ENCODE assay signal across 15 cellular contexts in genomic region chr14:99589031-99589441, GRCh38. TPM values are rescaled to one million over a fixed set of nuclear protein-coding genes. Genes with fewer than 3 reads are reported as not detected.
DNase-seq lines count a peak whose midpoint lies in the region; ATAC-seq and TF ChIP-seq lines count a peak whose summit lies in the region.
"Had no signal": no experiment of that assay in that cellular context is flagged by ENCODE, and none has a peak within 500 bp of the region (broad histone marks: within the 10 kb centered on the region; RNA-seq: fewer than 3 reads in every experiment).

No MANE protein-coding gene starts in this region.

- ATAC-seq in GM18502 (IDR thresholded peaks at IDR 0.05; ENCODE audit: poor library complexity, unreplicated experiment), result no peak
- ATAC-seq in GM19397 (IDR thresholded peaks at IDR 0.05; ENCODE audit: unreplicated experiment), result no peak
- ATAC-seq: K562; pancreas; stimulated activated naive B cell treated with anti-CD40 and anti-IgM and Interleukin-4, amounts not matched to agents 10 μg/mL and 1 μg/mL and 100 μg/mL, for 72 hours had no signal

- no peaks in the 10 kb centered on the region for H3K9me3 ChIP-seq in BLaER1
- no peaks in the 10 kb centered on the region for H3K9me3 ChIP-seq in Loucy (ENCODE audit: insufficient read depth, low read depth, low read length)
- no peaks in the 10 kb centered on the region for H3K9me3 ChIP-seq in esophagus muscularis mucosa
- no peaks in the 10 kb centered on the region for H3K9me3 ChIP-seq in neural progenitor cell (ENCODE audit: low read depth)
- H3K9me3 ChIP-seq: pancreas had no signal

- H3K36me3 Mint-ChIP-seq in neural progenitor cell, result no peaks in the 10 kb centered on the region
- H3K36me3 Mint-ChIP-seq: stimulated activated naive B cell treated with anti-CD40 and anti-IgM and Interleukin-4, amounts not matched to agents 10 μg/mL and 1 μg/mL and 100 μg/mL, for 72 hours had no signal

- H3K4me2 ChIP-seq in BLaER1 (peak overlapping the region; percentile 80), Loucy (ENCODE audit: low read depth, low read length, poor library complexity, severe bottlenecking) (peak overlapping the region; percentile 72), neural progenitor cell (no peak overlapping the region)

- H3K9me2 ChIP-seq in Loucy (replicated peaks; ENCODE audit: low read depth, low read length), result no peaks in the 10 kb centered on the region

- WGBS in esophagus muscularis mucosa, result 60% methylated on average over 17 of the region's 18 CpGs

- H3K36me3 ChIP-seq in BLaER1 (no peaks in the 10 kb centered on the region), Loucy (ENCODE audit: insufficient read depth, low read length) (no peaks in the 10 kb centered on the region), esophagus muscularis mucosa (no peaks in the 10 kb centered on the region), neural progenitor cell (no peaks in the 10 kb centered on the region)
- H3K36me3 ChIP-seq: pancreas had no signal

- no peak for TF ChIP-seq EP300 in esophagus muscularis mucosa (IDR thresholded peaks at IDR 0.05)

- H4K20me1 ChIP-seq in BLaER1 (peaks cover 56% of the 10 kb centered on the region), Loucy (ENCODE audit: insufficient read depth, low read length, poor library complexity, severe bottlenecking) (no peaks in the 10 kb centered on the region), neural progenitor cell (ENCODE audit: low read depth) (peaks cover 100% of the 10 kb centered on the region)

- H3K27ac ChIP-seq in BLaER1 (peak overlapping the region; percentile 81), esophagus muscularis mucosa (replicated peaks in 1 of 4) (peak overlapping the region; percentile 36 to 66 (median 46)), neural progenitor cell (no peak overlapping the region)
- H3K27ac ChIP-seq: pancreas, SK-N-MC had no signal

- H3K4me3 ChIP-seq in BLaER1 (peak overlapping the region; percentile 34), Loucy (ENCODE audit: low read length, poor library complexity, severe bottlenecking) (peak overlapping the region; percentile 47), esophagus muscularis mucosa (no peak overlapping the region), neural progenitor cell (no peak overlapping the region)
- H3K4me3 ChIP-seq: K562, pancreas, SK-N-MC had no signal

- H3K4me1 ChIP-seq in BLaER1 (peaks cover 98% of the 10 kb centered on the region), Loucy (ENCODE audit: insufficient read depth, low read length, poor library complexity, severe bottlenecking) (peaks cover 41% of the 10 kb centered on the region), esophagus muscularis mucosa (peaks cover 66 to 85% (median 82%) of the 10 kb centered on the region in 4 donors), neural progenitor cell (peaks cover 30% of the 10 kb centered on the region)

- H3K27me3 Mint-ChIP-seq in neural progenitor cell (ENCODE audit: insufficient read depth, low read depth), result peaks cover 5% of the 10 kb centered on the region
- H3K27me3 Mint-ChIP-seq: activated CD4-positive, alpha-beta memory T cell treated with anti-CD3 and anti-CD28 coated beads, Interleukin-2, amount 10 ng/mL, durations not matched to agents 7 days and 5 days had no signal

- no peak overlapping the region for H2AFZ ChIP-seq in Loucy (ENCODE audit: low read length)
- H2AFZ ChIP-seq in neural progenitor cell (replicated peaks), result no peak overlapping the region

- peaks cover 57% of the 10 kb centered on the region for H3K4me1 Mint-ChIP-seq in neural progenitor cell
- H3K4me1 Mint-ChIP-seq: stimulated activated naive B cell treated with anti-CD40 and anti-IgM and Interleukin-4, amounts not matched to agents 10 μg/mL and 1 μg/mL and 100 μg/mL, for 72 hours had no signal

- intact Hi-C loops in esophagus muscularis mucosa (cut with DNase I), result no loop called here

- H3K27me3 ChIP-seq in BLaER1, result no peaks in the 10 kb centered on the region
- no peaks in the 10 kb centered on the region for H3K27me3 ChIP-seq in Loucy (ENCODE audit: insufficient read depth, low read length, poor library complexity, severe bottlenecking)
- H3K27me3 ChIP-seq in esophagus muscularis mucosa, result no peaks in the 10 kb centered on the region
- H3K27me3 ChIP-seq in neural progenitor cell, result no peaks in the 10 kb centered on the region
- H3K27me3 ChIP-seq: pancreas had no signal

- DNase-seq in esophagus muscularis mucosa (ENCODE audit: extremely low spot score), result no peak
- DNase-seq in neural progenitor cell (ENCODE audit: low spot score), result no peak
- no peak for DNase-seq in hippocampal formation (lab: John Stamatoyannopoulos, UW)
- no peak for DNase-seq in activated T-cell treated with anti-CD3 and anti-CD28 coated beads, Interleukin-2, amount 50 U/mL, for 1 hour
- DNase-seq: activated CD4-positive, alpha-beta memory T cell treated with anti-CD3 and anti-CD28 coated beads, Interleukin-2, amount 10 ng/mL, durations not matched to agents 7 days and 5 days; amniotic stem cell; NCI-H146; pancreas; stimulated activated naive B cell treated with anti-CD40 and anti-IgM and Interleukin-4, amounts not matched to agents 10 μg/mL and 1 μg/mL and 100 μg/mL, for 72 hours had no signal

- H3F3A ChIP-seq in Loucy (ENCODE audit: low read depth) (no peaks in the 10 kb centered on the region), neural progenitor cell (ENCODE audit: low read depth) (peaks cover 17% of the 10 kb centered on the region)

- H3K4me3 Mint-ChIP-seq in neural progenitor cell, result no peak overlapping the region
- H3K4me3 Mint-ChIP-seq: activated CD4-positive, alpha-beta memory T cell treated with anti-CD3 and anti-CD28 coated beads, Interleukin-2, amount 10 ng/mL, durations not matched to agents 7 days and 5 days; stimulated activated naive B cell treated with anti-CD40 and anti-IgM and Interleukin-4, amounts not matched to agents 10 μg/mL and 1 μg/mL and 100 μg/mL, for 72 hours had no signal

- TF ChIP-seq POLR2A in esophagus muscularis mucosa (IDR thresholded peaks at IDR 0.05; ENCODE audit: low read depth), result no peak

- H3K27ac Mint-ChIP-seq in neural progenitor cell, result peak overlapping the region; percentile 15
- H3K27ac Mint-ChIP-seq: activated CD4-positive, alpha-beta memory T cell treated with anti-CD3 and anti-CD28 coated beads, Interleukin-2, amount 10 ng/mL, durations not matched to agents 7 days and 5 days; stimulated activated naive B cell treated with anti-CD40 and anti-IgM and Interleukin-4, amounts not matched to agents 10 μg/mL and 1 μg/mL and 100 μg/mL, for 72 hours had no signal

- TF ChIP-seq CTCF in Loucy (conservative IDR thresholded peaks at IDR 0.05; ENCODE audit: low read length) (no peak), esophagus muscularis mucosa (IDR thresholded peaks at IDR 0.05) (no peak), neural progenitor cell (IDR thresholded peaks at IDR 0.05) (no peak)

- peak overlapping the region; percentile 72 for H3K9ac ChIP-seq in BLaER1
- H3K9ac ChIP-seq in Loucy (ENCODE audit: low read depth, low read length, poor library complexity, severe bottlenecking), result peak overlapping the region; percentile 50
- no peak overlapping the region for H3K9ac ChIP-seq in neural progenitor cell

- no peaks in the 10 kb centered on the region for H3K9me3 Mint-ChIP-seq in neural progenitor cell
- H3K9me3 Mint-ChIP-seq: activated CD4-positive, alpha-beta memory T cell treated with anti-CD3 and anti-CD28 coated beads, Interleukin-2, amount 10 ng/mL, durations not matched to agents 7 days and 5 days; stimulated activated naive B cell treated with anti-CD40 and anti-IgM and Interleukin-4, amounts not matched to agents 10 μg/mL and 1 μg/mL and 100 μg/mL, for 72 hours had no signal

- H3K79me2 ChIP-seq in Loucy (ENCODE audit: insufficient read depth, low read length), result peaks cover 89% of the 10 kb centered on the region
- H3K79me2 ChIP-seq in neural progenitor cell (ENCODE audit: low read depth), result peaks cover 100% of the 10 kb centered on the region

RNA-seq across cellular contexts. Expression of gene CCDC85C, which starts 15.0 kb away (rescaled TPM):
- total RNA-seq in esophagus muscularis mucosa (10 to 100 TPM; 17.9 to 48.7 (median 30.8) TPM), neural progenitor cell (ENCODE audit: low replicate concordance) (19.0 and 41.3 TPM in 2 replicates)

RNA-seq across cellular contexts. Expression of gene HHIPL1, which starts 55.9 kb away (rescaled TPM):
- total RNA-seq in esophagus muscularis mucosa (1 to 10 TPM; 4.2 to 9.1 (median 5.9) TPM), neural progenitor cell (ENCODE audit: low replicate concordance) (0.32 and 1.2 TPM in 2 replicates)
- total RNA-seq: K562 had no signal

Comparison
In these comparisons a context has a peak if more than half of its experiments do, and no peak if none do; other contexts are left out.
1. H3K4me3 ChIP-seq: peak in BLaER1 (single experiment) and Loucy (single experiment); none in esophagus muscularis mucosa (0 of 4) and neural progenitor cell (single experiment).